Comparison of ENCODE assay signal across 18 cellular contexts in genomic region chr17:67647482-67647881, GRCh38.
DNase-seq lines count a peak whose midpoint lies in the region; ATAC-seq lines count a peak whose summit lies in the region.
"Had no signal": no experiment of that assay in that cellular context is flagged by ENCODE, and none has a peak within 500 bp of the region (broad histone marks: within the 10 kb centered on the region; RNA-seq: fewer than 3 reads in every experiment).

No MANE protein-coding gene starts in this region.

- no peaks in the 10 kb centered on the region for H3K27me3 Mint-ChIP-seq in CD8-positive, alpha-beta memory T cell
- H3K27me3 Mint-ChIP-seq: memory B cell; naive thymus-derived CD4-positive, alpha-beta T cell had no signal

- H3K27me3 ChIP-seq in CD8-positive, alpha-beta memory T cell (ENCODE audit: insufficient read depth, low read length, poor library complexity, severe bottlenecking): no peaks in the 10 kb centered on the region
- H3K27me3 ChIP-seq in right cardiac atrium (ENCODE audit: control insufficient read depth, insufficient read depth): no peaks in the 10 kb centered on the region
- H3K27me3 ChIP-seq: hepatocyte had no signal

- H3K36me3 ChIP-seq in CD8-positive, alpha-beta memory T cell (ENCODE audit: insufficient read depth, low read length): no peaks in the 10 kb centered on the region
- H3K36me3 ChIP-seq: prostate gland, thoracic aorta had no signal

- H3K27ac Mint-ChIP-seq in CD8-positive, alpha-beta memory T cell: peak overlapping the region; percentile 29 to 78 (median 66)
- H3K27ac Mint-ChIP-seq: memory B cell had no signal

- intact Hi-C loops in right cardiac atrium (cut with DNase I): no loop called here

- H3K4me1 ChIP-seq in CD8-positive, alpha-beta memory T cell (ENCODE audit: insufficient read depth, low read length): no peaks in the 10 kb centered on the region
- H3K4me1 ChIP-seq in right cardiac atrium (ENCODE audit: control insufficient read depth, insufficient read depth, low read length): peaks cover 8% of the 10 kb centered on the region
- H3K4me1 ChIP-seq: prostate gland had no signal

- H3K9me3 ChIP-seq in CD8-positive, alpha-beta memory T cell (ENCODE audit: low read length): no peaks in the 10 kb centered on the region
- H3K9me3 ChIP-seq in right cardiac atrium (ENCODE audit: control insufficient read depth, low read length): no peaks in the 10 kb centered on the region
- H3K9me3 ChIP-seq: prostate gland, thoracic aorta had no signal

- H3K4me3 ChIP-seq in CD8-positive, alpha-beta memory T cell (ENCODE audit: low read length): no peak overlapping the region
- H3K4me3 ChIP-seq in right cardiac atrium (ENCODE audit: low read length): no peak overlapping the region
- H3K4me3 ChIP-seq: hepatocyte, prostate gland, thoracic aorta had no signal

- ATAC-seq in GM18517 (IDR thresholded peaks at IDR 0.05; ENCODE audit: unreplicated experiment) (peak; percentile 42), HG02610 (IDR thresholded peaks at IDR 0.05; ENCODE audit: unreplicated experiment) (peak; percentile 58), right cardiac atrium (no peak)
- ATAC-seq: naive thymus-derived CD4-positive, alpha-beta T cell had no signal

- H3K27ac ChIP-seq in CD8-positive, alpha-beta memory T cell (ENCODE audit: low read depth, low read length): no peak overlapping the region
- no peak overlapping the region for H3K27ac ChIP-seq in right cardiac atrium (ENCODE audit: low read length)
- H3K27ac ChIP-seq: hepatocyte, prostate gland, thoracic aorta had no signal

- no peaks in the 10 kb centered on the region for H3K9me3 Mint-ChIP-seq in CD8-positive, alpha-beta memory T cell
- H3K9me3 Mint-ChIP-seq: memory B cell; naive thymus-derived CD4-positive, alpha-beta T cell had no signal

- CTCF ChIA-PET in CD8-positive, alpha-beta memory T cell (lab: Charles Lee): interaction anchor here (1.1 to 1.7 kb wide), 3 partner anchors 18 to 172 kb away, joined by 3 to 4 read pairs (median 4); no protein-coding TSS in a partner anchor

- 95% methylated on average over 5 of the region's 5 CpGs for WGBS in right cardiac atrium

- H3K4me1 Mint-ChIP-seq in CD8-positive, alpha-beta memory T cell: peaks cover 28 to 70% (median 35%) of the 10 kb centered on the region in 3 donors
- H3K4me1 Mint-ChIP-seq: memory B cell had no signal

- no peak overlapping the region for H3K4me3 Mint-ChIP-seq in CD8-positive, alpha-beta memory T cell
- H3K4me3 Mint-ChIP-seq: memory B cell; naive thymus-derived CD4-positive, alpha-beta T cell had no signal

- H3K36me3 Mint-ChIP-seq in CD8-positive, alpha-beta memory T cell: peaks cover 0 to 47% (median 5%) of the 10 kb centered on the region in 3 donors

- DNase-seq in CD8-positive, alpha-beta memory T cell: no peak
- DNase-seq in RPMI8226: peak; percentile 46
- no peak for DNase-seq in stimulated activated CD8-positive, alpha-beta memory T cell treated with anti-CD3 and anti-CD28 coated beads, Interleukin-4, amount 100 ng/mL, for 48 hours
- DNase-seq in GM03348 (ENCODE audit: low spot score): no peak
- DNase-seq in SHP77 (lab: John Stamatoyannopoulos, UW): no peak
- no peak for DNase-seq in right cardiac atrium
- DNase-seq: activated gamma-delta T cell; naive thymus-derived CD4-positive, alpha-beta T cell; NCI-H1694 treated with DMSO at 0.1 percent for 48 hours; Right ventricle myocardium superior; small intestine; stimulated activated CD4-positive, alpha-beta T cell treated with anti-CD3 and anti-CD28 coated beads, Interleukin-4, amount 100 ng/mL, for 4 hours had no signal

- POLR2A ChIA-PET in CD8-positive, alpha-beta memory T cell (lab: Charles Lee): interaction anchor here (0.6 kb wide), 1 partner anchor 13 kb away, joined by 6 read pairs; no protein-coding TSS in a partner anchor

Comparison
In these comparisons a context has a peak if more than half of its experiments do, and no peak if none do; other contexts are left out.
1. ATAC-seq: peak in GM18517 (single experiment) and HG02610 (single experiment); none in right cardiac atrium (0 of 2).